8 cellular contexts compared by ENCODE assay signal in genomic region chr20:57709823-57710799, GRCh38. TPM values are rescaled to one million over a fixed set of nuclear protein-coding genes. Genes with fewer than 3 reads are reported as not detected.
DNase-seq lines count a peak whose midpoint lies in the region; ATAC-seq and TF ChIP-seq lines count a peak whose summit lies in the region.

Gene PMEPA1 (minus strand): TSS chr20:57710015. CDS start chr20:57709582, 433 bp downstream.

- 3% methylated on average over 92 of the region's 92 CpGs for WGBS in liver

- H3K9me3 ChIP-seq in liver (ENCODE audit: control insufficient read depth in 4 of 4, low read length in 3 of 4): no peaks in the 10 kb centered on the region

- no peak within 1 kb of the TSS for H3K9ac ChIP-seq in liver (ENCODE audit: low read depth in 1 of 2, low read length in 2 of 2)

- peak within 1 kb of the TSS in 53 of 59 donors; percentile 33 to 94 (median 81) for H3K27ac ChIP-seq in dorsolateral prefrontal cortex
- H3K27ac ChIP-seq in liver (ENCODE audit: low read depth in 1 of 2, low read length in 2 of 2): peak within 1 kb of the TSS; percentile 32 to 67

- H3K4me1 ChIP-seq in liver (ENCODE audit: control insufficient read depth in 4 of 4, insufficient read depth in 4 of 4, low read length in 3 of 4): peaks cover 0 to 11% (median 8%) of the 10 kb centered on the region in 4 donors

- peaks cover 38% of the 10 kb centered on the region for H3K27me3 Mint-ChIP-seq in activated CD4-positive, alpha-beta memory T cell treated with anti-CD3 and anti-CD28 coated beads, Interleukin-2, amount 10 ng/mL, durations not matched to agents 7 days and 5 days

- H3K27ac Mint-ChIP-seq in activated CD4-positive, alpha-beta memory T cell treated with anti-CD3 and anti-CD28 coated beads, Interleukin-2, amount 10 ng/mL, durations not matched to agents 7 days and 5 days: no peak within 1 kb of the TSS

- H3K4me3 Mint-ChIP-seq in activated CD4-positive, alpha-beta memory T cell treated with anti-CD3 and anti-CD28 coated beads, Interleukin-2, amount 10 ng/mL, durations not matched to agents 7 days and 5 days: peak within 1 kb of the TSS; percentile 73

- H3K9me3 Mint-ChIP-seq in activated CD4-positive, alpha-beta memory T cell treated with anti-CD3 and anti-CD28 coated beads, Interleukin-2, amount 10 ng/mL, durations not matched to agents 7 days and 5 days: no peaks in the 10 kb centered on the region

- peaks cover 12% of the 10 kb centered on the region for H3K4me1 Mint-ChIP-seq in activated CD4-positive, alpha-beta memory T cell treated with anti-CD3 and anti-CD28 coated beads, Interleukin-2, amount 10 ng/mL, durations not matched to agents 7 days and 5 days

- POLR2A ChIA-PET in activated CD4-positive, alpha-beta memory T cell treated with anti-CD3 and anti-CD28 coated beads, Interleukin-2, amount 10 ng/mL, durations not matched to agents 7 days and 5 days (lab: Charles Lee): interaction anchor here (1.2 to 2.3 kb wide), 3 partner anchors 12 to 158 kb away, joined by 3 to 9 read pairs (median 6); partner anchors contain the start of gene ZBP1

- H3K36me3 ChIP-seq in liver (ENCODE audit: control insufficient read depth in 4 of 4, insufficient read depth in 3 of 4, low read depth in 1 of 4, low read length in 3 of 4): no peaks in the 10 kb centered on the region

- ATAC-seq in GM18868 (IDR thresholded peaks at IDR 0.05; ENCODE audit: unreplicated experiment) (peak; percentile 75), HG03175 (IDR thresholded peaks at IDR 0.05; ENCODE audit: unreplicated experiment) (peak; percentile 72)

- H3K27me3 ChIP-seq in dorsolateral prefrontal cortex (no peaks in the 10 kb centered on the region), liver (ENCODE audit: control insufficient read depth in 4 of 4, insufficient read depth in 4 of 4, low read length in 3 of 4) (peaks cover 0 to 18% (median 4%) of the 10 kb centered on the region in 4 donors)

- TF ChIP-seq RAD21 in liver (IDR thresholded peaks at IDR 0.05): no peak

- no peaks in the 10 kb centered on the region for H3K36me3 Mint-ChIP-seq in activated CD4-positive, alpha-beta memory T cell treated with anti-CD3 and anti-CD28 coated beads, Interleukin-2, amount 10 ng/mL, durations not matched to agents 7 days and 5 days (ENCODE audit: low read depth)

- CTCF ChIA-PET in activated CD4-positive, alpha-beta memory T cell treated with anti-CD3 and anti-CD28 coated beads, Interleukin-2, amount 10 ng/mL, durations not matched to agents 7 days and 5 days (lab: Charles Lee): interaction anchor here (0.9 to 2.3 kb wide), 4 partner anchors 16 to 525 kb away, joined by 3 to 5 read pairs (median 4); partner anchors contain the start of gene ZBP1

- H3K4me3 ChIP-seq in dorsolateral prefrontal cortex: peak within 1 kb of the TSS; percentile 51 to 92 (median 74)
- peak within 1 kb of the TSS; percentile 10 to 59 (median 18) for H3K4me3 ChIP-seq in liver (ENCODE audit: low read depth in 1 of 3, low read length in 3 of 3)

- intact Hi-C loops in dorsolateral prefrontal cortex (cut with DNase I): loop anchor here (1.0 to 10.0 kb wide), 2 partner anchors 8 to 475 kb away; no protein-coding TSS in a partner anchor

- DNase-seq in A172 (ENCODE audit: low spot score) (peak; percentile 91), NCI-H446 treated with DMSO at 0.1 percent for 48 hours (lab: John Stamatoyannopoulos, UW) (peak; percentile 85), dorsolateral prefrontal cortex (peak; percentile 49 to 93 (median 86))
- DNase-seq in activated CD4-positive, alpha-beta memory T cell treated with anti-CD3 and anti-CD28 coated beads, Interleukin-2, amount 10 ng/mL, durations not matched to agents 7 days and 5 days: peak; percentile 85
- DNase-seq in stimulated activated CD4-positive, alpha-beta T cell treated with anti-CD3 and anti-CD28 coated beads, Interleukin-2, amount 100 ng/mL, for 4 hours (ENCODE audit: low read depth): peak; percentile 94

- peak in 23 of 56 donors; percentile 3 to 40 (median 16) for TF ChIP-seq CTCF in dorsolateral prefrontal cortex (IDR thresholded peaks at IDR 0.05 in 54 of 56, conservative IDR thresholded peaks at IDR 0.05 in 2 of 56; ENCODE audit: low read depth in 1 of 56, partially characterized antibody in 56 of 56)
- no peak for TF ChIP-seq CTCF in liver (IDR thresholded peaks at IDR 0.05; ENCODE audit: low read depth, low read length, missing input control)

TF ChIP-seq in liver, 16 proteins besides CTCF, POLR2A, EP300 and RAD21:
- TF ChIP-seq ATF3 (IDR thresholded peaks at IDR 0.05): no peak
- TF ChIP-seq GABPA (IDR thresholded peaks at IDR 0.05 in 1 of 2, conservative IDR thresholded peaks at IDR 0.05 in 1 of 2): no peak
- no peak for TF ChIP-seq HNF4A (conservative IDR thresholded peaks at IDR 0.05)
- no peak for TF ChIP-seq NR2F2 (IDR thresholded peaks at IDR 0.05)

RNA-seq across cellular contexts. Expression of gene PMEPA1, which starts in this region (rescaled TPM):
- total RNA-seq in A172 (2014; rRNA removed; shearing (Covaris generic)): 10.5 and 12.3 TPM in 2 replicates
- 1 to 10 TPM in 1 of 2 experiments, under 1 TPM in 1; 0.76 to 1.3 TPM for total RNA-seq in activated CD4-positive, alpha-beta memory T cell treated with anti-CD3 and anti-CD28 coated beads, Interleukin-2, amount 10 ng/mL, durations not matched to agents 7 days and 5 days
- total RNA-seq in dorsolateral prefrontal cortex: 10 to 100 TPM; 22.0 to 55.2 (median 36.7) TPM
- 1 to 10 TPM in 1 of 2 donors, under 1 TPM in 1; 0.61 to 1.5 TPM for total RNA-seq in liver
- 1 to 10 TPM in 1 of 2 donors, under 1 TPM in 1; 0.79 to 1.5 TPM for polyA plus RNA-seq in liver

Comparison
In these comparisons a context has a peak if more than half of its experiments do, and no peak if none do; other contexts are left out.
1. Peak in every context shown above with its lines: DNase-seq, ATAC-seq, H3K4me3 ChIP-seq and H3K27ac ChIP-seq.